ENCODE assay signal across 18 cellular contexts in the genomic region with DNA sequence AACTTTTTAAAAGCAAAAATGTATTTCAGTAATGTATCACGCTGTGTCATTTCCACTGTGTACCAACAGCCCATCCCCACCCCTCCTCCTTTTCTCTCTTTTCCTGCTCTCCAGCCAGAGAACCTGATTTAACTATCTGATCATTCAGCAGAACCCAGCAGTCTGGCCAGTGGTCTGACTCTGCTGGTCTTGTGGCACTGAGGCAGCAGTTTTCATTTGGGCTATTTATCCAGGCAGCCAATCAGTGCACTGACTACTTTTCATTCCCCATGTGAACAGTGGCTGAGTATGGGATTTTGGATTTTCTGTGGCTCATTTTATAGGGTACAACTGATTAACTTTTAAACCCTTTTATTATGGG. TPM values are rescaled to one million over a fixed set of nuclear protein-coding genes. Genes with fewer than 3 reads are reported as not detected.
DNase-seq lines count a peak whose midpoint lies in the region; ATAC-seq and TF ChIP-seq lines count a peak whose summit lies in the region.
"Had no signal": no experiment of that assay in that cellular context is flagged by ENCODE, and none has a peak within 500 bp of the region (broad histone marks: within the 10 kb centered on the region; RNA-seq: fewer than 3 reads in every experiment).

No MANE protein-coding gene starts in this region.

- H3K27ac ChIP-seq in HCT116 (ENCODE audit: low read depth, low read length) (no peak overlapping the region), OCI-LY7 (ENCODE audit: low read depth, low read length, poor library complexity, severe bottlenecking) (no peak overlapping the region)
- H3K27ac ChIP-seq: esophagus muscularis mucosa, left ventricle myocardium inferior, tibial nerve had no signal

- H3K27me3 Mint-ChIP-seq in type B pancreatic cell = peaks cover 2% of the 10 kb centered on the region
- H3K27me3 Mint-ChIP-seq: stimulated activated naive CD8-positive, alpha-beta T cell treated with anti-CD3 and anti-CD28 coated beads, Interleukin-15, Interleukin-2, amounts not matched to agents 100 ng/mL and 50 ng/mL, for 24 hours had no signal

- no peak overlapping the region for H3K4me3 ChIP-seq in HCT116 (replicated peaks in 1 of 2; ENCODE audit: low read depth in 1 of 2, low read length in 2 of 2)
- no peak overlapping the region for H3K4me3 ChIP-seq in OCI-LY7 (ENCODE audit: low read depth, low read length, poor library complexity, severe bottlenecking)

- H2AFZ ChIP-seq in HCT116 (ENCODE audit: low read depth, low read length, poor library complexity, severe bottlenecking) (peak overlapping the region; percentile 87), OCI-LY7 (ENCODE audit: low read length) (no peak overlapping the region)

- BruUV-seq in HCT116 (replicated peaks; lab: Mats Ljungman, UMichigan) (no TSS peak), OCI-LY7 (replicated peaks; lab: Mats Ljungman, UMichigan) (no TSS peak)

- H3K79me2 ChIP-seq in HCT116 (ENCODE audit: insufficient read depth, low read length) (no peaks in the 10 kb centered on the region), OCI-LY7 (ENCODE audit: insufficient read depth, low read depth, low read length) (no peaks in the 10 kb centered on the region)

- H3K36me3 ChIP-seq in HCT116 (ENCODE audit: control insufficient read depth in 1 of 2, insufficient read depth in 2 of 2, low read length in 2 of 2) = no peaks in the 10 kb centered on the region
- H3K36me3 ChIP-seq in OCI-LY7 (ENCODE audit: insufficient read depth, low read length) = no peaks in the 10 kb centered on the region
- H3K36me3 ChIP-seq: esophagus muscularis mucosa, left ventricle myocardium inferior, tibial nerve had no signal

- H3K9ac ChIP-seq in HCT116 (ENCODE audit: low read length) = no peak overlapping the region

- H3K4me2 ChIP-seq in HCT116 (ENCODE audit: low read length) (peak overlapping the region; percentile 45), OCI-LY7 (ENCODE audit: low read length) (no peak overlapping the region)

- H4K20me1 ChIP-seq in HCT116 (ENCODE audit: insufficient read depth) = no peaks in the 10 kb centered on the region
- H4K20me1 ChIP-seq in OCI-LY7 (ENCODE audit: insufficient read depth, low read length) = peaks cover 3% of the 10 kb centered on the region; the same call in 1 of the 2 replicates

- ATAC-seq in HCT116 = no peak; the same call in 1 of the 2 replicates

- in situ Hi-C loops in SK-MEL-5 (cut with HindIII; ENCODE audit: low pct_unique_long_range_greater_than_20kb, low sequenced_read_pairs) = no loop called here

- RAD21 ChIA-PET in HCT116 (lab: Charles Lee; ENCODE audit: low non-redundant PET in 1 of 2, low total read pairs in 2 of 2, uncharacterized antibody in 2 of 2, unreplicated experiment in 2 of 2) = interaction anchor here in 1 of 2 experiments (0.7 kb wide), 1 partner anchor 171 kb away, joined by 3 read pairs; no protein-coding TSS in a partner anchor

- no peaks in the 10 kb centered on the region for H3K9me3 Mint-ChIP-seq in type B pancreatic cell
- H3K9me3 Mint-ChIP-seq: activated naive CD4-positive, alpha-beta T cell treated with anti-CD3 and anti-CD28 coated beads, Interleukin-2, amount 50 U/mL, for 24 hours; activated T-cell treated with anti-CD3 and anti-CD28 coated beads, Interleukin-2, amount 50 U/mL, for 72 hours; stimulated activated naive CD8-positive, alpha-beta T cell treated with anti-CD3 and anti-CD28 coated beads, Interleukin-15, Interleukin-2, amounts not matched to agents 100 ng/mL and 50 ng/mL, for 24 hours had no signal

- no peaks in the 10 kb centered on the region for H3K4me1 Mint-ChIP-seq in type B pancreatic cell (ENCODE audit: unreplicated experiment)
- H3K4me1 Mint-ChIP-seq: activated naive CD4-positive, alpha-beta T cell treated with anti-CD3 and anti-CD28 coated beads, Interleukin-2, amount 50 U/mL, for 24 hours had no signal

- H3K9me2 ChIP-seq in HCT116 (ENCODE audit: insufficient read depth) = no peaks in the 10 kb centered on the region
- no peaks in the 10 kb centered on the region for H3K9me2 ChIP-seq in OCI-LY7 (ENCODE audit: insufficient read depth, low read length)

- no peak overlapping the region for H3K4me3 Mint-ChIP-seq in type B pancreatic cell
- H3K4me3 Mint-ChIP-seq: activated naive CD4-positive, alpha-beta T cell treated with anti-CD3 and anti-CD28 coated beads, Interleukin-2, amount 50 U/mL, for 24 hours; stimulated activated naive CD8-positive, alpha-beta T cell treated with anti-CD3 and anti-CD28 coated beads, Interleukin-15, Interleukin-2, amounts not matched to agents 100 ng/mL and 50 ng/mL, for 24 hours had no signal

- peaks cover 6 to 11% of the 10 kb centered on the region in 2 experiments; a peak in 2 of 4 replicates for H3K4me1 ChIP-seq in HCT116 (ENCODE audit: control insufficient read depth in 1 of 2, insufficient read depth in 2 of 2, low read length in 2 of 2)
- H3K4me1 ChIP-seq in OCI-LY7 (ENCODE audit: insufficient read depth, low read length, poor library complexity, severe bottlenecking) = peaks cover 12% of the 10 kb centered on the region

- no peak for TF ChIP-seq RAD21 in HCT116 (IDR thresholded peaks at IDR 0.05; ENCODE audit: low read depth)

- H3K27me3 ChIP-seq in HCT116 (ENCODE audit: insufficient read depth, low read length) = no peaks in the 10 kb centered on the region
- H3K27me3 ChIP-seq: esophagus muscularis mucosa had no signal

- no peak for TF ChIP-seq POLR2A in HCT116 (IDR thresholded peaks at IDR 0.05; ENCODE audit: borderline replicate concordance, extremely low read depth, insufficient read depth, insufficient read length)

- POLR2A ChIA-PET in HCT116 (lab: Charles Lee) (no interaction called here), OCI-LY7 (lab: Charles Lee) (interaction anchor here (0.5 to 1.4 kb wide), 2 partner anchors 61 to 163 kb away, joined by 3 to 5 read pairs; a partner anchor contains a TSS)

- H3K27ac Mint-ChIP-seq in type B pancreatic cell = peak overlapping the region; percentile 11
- H3K27ac Mint-ChIP-seq: activated naive CD4-positive, alpha-beta T cell treated with anti-CD3 and anti-CD28 coated beads, Interleukin-2, amount 50 U/mL, for 24 hours; activated T-cell treated with anti-CD3 and anti-CD28 coated beads, Interleukin-2, amount 50 U/mL, for 72 hours; IgD-negative memory B cell; stimulated activated naive CD8-positive, alpha-beta T cell treated with anti-CD3 and anti-CD28 coated beads, Interleukin-15, Interleukin-2, amounts not matched to agents 100 ng/mL and 50 ng/mL, for 24 hours had no signal

- DNase-seq in HCT116 (ENCODE audit: low read depth, low spot score) (no peak), SK-MEL-5 (ENCODE audit: low read depth, low spot score) (peak; percentile 11), islet precursor cell (peak; percentile 64), type B pancreatic cell (ENCODE audit: extremely low spot score, unreplicated experiment) (no peak), OCI-LY7 (ENCODE audit: low spot score) (no peak), COLO668 (lab: John Stamatoyannopoulos, UW; ENCODE audit: unreplicated experiment) (no peak), A172 (ENCODE audit: low spot score) (no peak)

- intact Hi-C loops in HCT116 (cut with micrococcal nuclease) (loop anchor here (1.0 to 5.0 kb wide), 6 partner anchors 138 to 618 kb away; no protein-coding TSS in a partner anchor), OCI-LY7 (cut with micrococcal nuclease; ENCODE audit: unreplicated experiment) (loop anchor here (1.0 to 10.0 kb wide), 5 partner anchors 61 to 612 kb away; a partner anchor contains a TSS)

- CTCF ChIA-PET in HCT116 (lab: Charles Lee) = interaction anchor here (3.5 kb wide), 1 partner anchor 138 kb away, joined by 12 read pairs; no protein-coding TSS in a partner anchor
- CTCF ChIA-PET in OCI-LY7 (lab: Charles Lee; ENCODE audit: unreplicated experiment) = no interaction called here

- H3K9me3 ChIP-seq in HCT116 (ENCODE audit: control insufficient read depth in 1 of 2, insufficient read depth in 1 of 2, low read depth in 1 of 2, low read length in 2 of 2) (no peaks in the 10 kb centered on the region), OCI-LY7 (ENCODE audit: low read length) (no peaks in the 10 kb centered on the region)
- H3K9me3 ChIP-seq: Caco-2, esophagus muscularis mucosa, left ventricle myocardium inferior, tibial nerve had no signal

- H3K36me3 Mint-ChIP-seq in type B pancreatic cell = no peaks in the 10 kb centered on the region
- H3K36me3 Mint-ChIP-seq: activated naive CD4-positive, alpha-beta T cell treated with anti-CD3 and anti-CD28 coated beads, Interleukin-2, amount 50 U/mL, for 24 hours had no signal

- no peak for TF ChIP-seq CTCF in HCT116 (IDR thresholded peaks at IDR 0.05 in 2 of 3, conservative IDR thresholded peaks at IDR 0.05 in 1 of 3; ENCODE audit: borderline replicate concordance in 1 of 3, insufficient read depth in 1 of 3, low read depth in 2 of 3, low read length in 2 of 3)
- TF ChIP-seq CTCF in type B pancreatic cell (conservative IDR thresholded peaks at IDR 0.05) = no peak
- no peak for TF ChIP-seq CTCF in OCI-LY7 (conservative IDR thresholded peaks at IDR 0.05; ENCODE audit: low read length)

TF ChIP-seq in HCT116, 20 proteins besides CTCF, POLR2A, EP300 and RAD21 (continues in another document):
- TF ChIP-seq EZH2 (IDR thresholded peaks at IDR 0.05) = no peak
- TF ChIP-seq JUND (IDR thresholded peaks at IDR 0.05) = no peak
- TF ChIP-seq CBX3 (IDR thresholded peaks at IDR 0.05; ENCODE audit: low read depth) = no peak
- no peak for TF ChIP-seq CEBPB (IDR thresholded peaks at IDR 0.05; ENCODE audit: low read depth)

RNA-seq across cellular contexts. Expression of a gene that starts 56.3 kb away (rescaled TPM):
- total RNA-seq in HCT116 (2021; ENCODE audit: unreplicated experiment) (not detected), type B pancreatic cell (ENCODE audit: low replicate concordance) (not detected in 2 replicates), OCI-LY7 (2022) (not detected in 2 replicates)
- polyA plus RNA-seq in HCT116 (2012) = not detected in 2 replicates
- not detected in 2 replicates for total RNA-seq in SK-MEL-5 (2014; rRNA removed; shearing (Covaris generic))
- polyA plus RNA-seq in SK-MEL-5 (2015; cell fraction: cytosol; rRNA removed) = not detected in 2 replicates
- polyA plus RNA-seq in SK-MEL-5 (2015; cell fraction: nucleus; rRNA removed) = not detected in 2 replicates
- total RNA-seq in OCI-LY7 (2014; rRNA removed; shearing (Covaris generic)) = not detected in 2 replicates
- not detected in 2 replicates for total RNA-seq in A172 (2014; rRNA removed; shearing (Covaris generic))
- total RNA-seq: Caco-2, cerebellum, left ventricle myocardium inferior, pulmonary artery endothelial cell had no signal
- polyA plus RNA-seq: neural cell had no signal

Comparison
In these comparisons a context has a peak if more than half of its experiments do, and no peak if none do; other contexts are left out.
1. DNase-seq: peak in SK-MEL-5 (single experiment) and islet precursor cell (single experiment); none in HCT116 (single experiment), type B pancreatic cell (single experiment), OCI-LY7 (single experiment), COLO668 (single experiment) and A172 (single experiment).